ENCODE assay signal across 21 cellular contexts in genomic region chr10:111113961-111114830, GRCh38. TPM values are rescaled to one million over a fixed set of nuclear protein-coding genes. Genes with fewer than 3 reads are reported as not detected.
DNase-seq lines count a peak whose midpoint lies in the region; ATAC-seq and TF ChIP-seq lines count a peak whose summit lies in the region.
"Had no signal": no experiment of that assay in that cellular context is flagged by ENCODE, and none has a peak within 500 bp of the region (broad histone marks: within the 10 kb centered on the region; RNA-seq: fewer than 3 reads in every experiment).

No MANE protein-coding gene starts in this region.

- no peaks in the 10 kb centered on the region for H3K9me3 Mint-ChIP-seq in osteocyte (ENCODE audit: unreplicated experiment)
- H3K9me3 Mint-ChIP-seq: activated CD4-positive, alpha-beta memory T cell treated with anti-CD3 and anti-CD28 coated beads for 36 hours; CD4-positive, alpha-beta T cell; natural killer cell treated with Interleukin-12 subunit alpha and Interleukin-12 subunit beta and Interleukin-15 and Interleukin-18, amount 100 ng/mL, for 72 hours had no signal

- ATAC-seq in GM21423 (IDR thresholded peaks at IDR 0.05; ENCODE audit: unreplicated experiment), result no peak
- ATAC-seq: left ventricle myocardium superior; natural killer cell treated with Interleukin-12 subunit alpha and Interleukin-12 subunit beta and Interleukin-15 and Interleukin-18, amount 100 ng/mL, for 72 hours; right lobe of liver had no signal

- DNase-seq in EH (ENCODE audit: low read depth), result peak; percentile 10
- peak; percentile 96 to 97 for DNase-seq in Kasumi-1 (lab: John Stamatoyannopoulos, UW)
- peak; percentile 39 for DNase-seq in astrocyte of the hippocampus (ENCODE audit: low read depth, low spot score)
- peak; percentile 67 for DNase-seq in osteocyte (ENCODE audit: extremely low spot score, unreplicated experiment)
- DNase-seq in NCI-H524 (lab: John Stamatoyannopoulos, UW), result no peak
- DNase-seq in DMS79 (lab: John Stamatoyannopoulos, UW), result no peak
- no peak for DNase-seq in activated T-cell treated with anti-CD3 and anti-CD28 coated beads for 4 hours
- DNase-seq: activated CD4-positive, alpha-beta memory T cell treated with anti-CD3 and anti-CD28 coated beads for 36 hours; activated naive CD4-positive, alpha-beta T cell treated with Interleukin-2 at 50 U/mL for 16 hours; CD4-positive, alpha-beta T cell; cerebellar nuclear complex; hippocampal formation; left ventricle myocardium superior; NCI-H1436; NCI-H510A; Peyer's patch; right lobe of liver; stimulated activated naive CD4-positive, alpha-beta T cell treated with Interleukin-2 at 50 U/mL for 16 hours had no signal

- no peak overlapping the region for H3K27ac Mint-ChIP-seq in osteocyte (ENCODE audit: unreplicated experiment)
- H3K27ac Mint-ChIP-seq: activated CD4-positive, alpha-beta memory T cell treated with anti-CD3 and anti-CD28 coated beads for 36 hours; CD4-positive, alpha-beta T cell; natural killer cell treated with Interleukin-12 subunit alpha and Interleukin-12 subunit beta and Interleukin-15 and Interleukin-18, amount 100 ng/mL, for 72 hours had no signal

- TF ChIP-seq CTCF in osteocyte (IDR thresholded peaks at IDR 0.05), result no peak

- H3K4me1 Mint-ChIP-seq in osteocyte (ENCODE audit: unreplicated experiment), result no peaks in the 10 kb centered on the region

- H3K27me3 Mint-ChIP-seq in osteocyte (ENCODE audit: unreplicated experiment), result peaks cover 3% of the 10 kb centered on the region
- H3K27me3 Mint-ChIP-seq: CD4-positive, alpha-beta T cell; natural killer cell treated with Interleukin-12 subunit alpha and Interleukin-12 subunit beta and Interleukin-15 and Interleukin-18, amount 100 ng/mL, for 72 hours had no signal

- no peaks in the 10 kb centered on the region for H3K36me3 Mint-ChIP-seq in osteocyte (ENCODE audit: unreplicated experiment)
- H3K36me3 Mint-ChIP-seq: activated CD4-positive, alpha-beta memory T cell treated with anti-CD3 and anti-CD28 coated beads for 36 hours; natural killer cell treated with Interleukin-12 subunit alpha and Interleukin-12 subunit beta and Interleukin-15 and Interleukin-18, amount 100 ng/mL, for 72 hours had no signal

- no peak overlapping the region for H3K4me3 Mint-ChIP-seq in osteocyte (ENCODE audit: unreplicated experiment)
- H3K4me3 Mint-ChIP-seq: activated CD4-positive, alpha-beta memory T cell treated with anti-CD3 and anti-CD28 coated beads for 36 hours; CD4-positive, alpha-beta T cell; natural killer cell treated with Interleukin-12 subunit alpha and Interleukin-12 subunit beta and Interleukin-15 and Interleukin-18, amount 100 ng/mL, for 72 hours had no signal

RNA-seq across cellular contexts. Expression of gene ADRA2A, which starts 37.4 kb away (rescaled TPM):
- total RNA-seq in osteocyte, result not detected in 2 replicates
- total RNA-seq: activated CD4-positive, alpha-beta memory T cell treated with anti-CD3 and anti-CD28 coated beads for 36 hours; natural killer cell treated with Interleukin-12 subunit alpha and Interleukin-12 subunit beta and Interleukin-15 and Interleukin-18, amount 100 ng/mL, for 72 hours; T-helper 2 cell treated with Interferon-gamma antibody and Interleukin-4, amounts not matched to agents 100 ng/mL and 5 ng/mL, for 36 hours had no signal

Comparison
In these comparisons a context has a peak if more than half of its experiments do, and no peak if none do; other contexts are left out.
1. DNase-seq: peak in EH (single experiment), Kasumi-1 (2 of 2), astrocyte of the hippocampus (single experiment) and osteocyte (single experiment); none in NCI-H524 (0 of 2), DMS79 (single experiment) and activated T-cell treated with anti-CD3 and anti-CD28 coated beads for 4 hours (single experiment).